Comparison of ENCODE assay signal across 1 cellular context in the genomic region with DNA sequence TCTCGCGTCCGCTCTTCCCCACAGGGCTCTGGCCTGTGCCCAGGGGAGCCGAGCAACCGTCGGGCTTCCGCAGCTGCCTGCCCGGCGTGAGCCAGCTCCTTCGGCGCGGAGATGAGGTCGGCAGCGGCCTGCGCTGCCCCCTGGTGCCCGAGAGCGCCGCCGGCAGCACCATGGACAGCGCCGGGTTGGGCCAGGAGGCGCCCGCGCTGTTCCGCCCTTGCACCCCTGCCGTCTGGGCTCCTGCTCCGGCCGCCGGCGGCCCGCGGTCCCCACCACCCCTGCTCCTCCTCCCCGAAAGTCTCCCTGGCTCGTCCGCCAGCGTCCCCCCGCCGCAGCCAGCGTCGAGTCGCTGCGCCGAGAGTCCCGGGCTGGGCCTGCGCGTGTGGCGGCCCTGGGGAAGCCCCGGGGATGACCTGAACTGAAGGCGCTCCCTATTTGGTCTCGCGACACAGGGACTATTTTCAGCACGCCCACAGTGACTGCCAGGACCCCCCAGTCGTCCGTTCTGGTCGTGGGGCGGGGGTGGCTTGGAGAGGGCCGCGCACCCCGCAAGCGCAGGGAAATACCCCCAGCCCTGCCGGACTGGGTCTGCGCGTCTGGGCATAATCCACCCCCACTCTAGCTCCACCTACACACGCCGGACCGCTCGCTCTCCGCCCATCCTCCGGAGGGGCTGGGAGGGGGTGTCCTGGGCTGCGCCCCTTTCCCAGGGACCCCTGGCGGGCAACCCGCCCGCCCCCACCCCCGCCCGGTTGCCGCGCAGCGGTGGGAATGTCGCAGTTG.
TF ChIP-seq lines count a peak whose summit lies in the region.

No MANE protein-coding gene starts in this region.

TF ChIP-seq in K562, 482 proteins besides CTCF, POLR2A, EP300 and RAD21 (continued from another document and continues in another):
- no peak for TF ChIP-seq ZNF518B (CRISPR knock-in tag; IDR thresholded peaks at IDR 0.05)
- 0 out of 2 replicates have a peak, but pooled peaks have one; percentile 29 for TF ChIP-seq ZNF830 (CRISPR knock-in tag; IDR thresholded peaks at IDR 0.05)
- peak; percentile 65; the same call in 1 of the 2 replicates for TF ChIP-seq ERF (CRISPR knock-in tag; IDR thresholded peaks at IDR 0.05)
- TF ChIP-seq REST (CRISPR knock-in tag; IDR thresholded peaks at IDR 0.05; ENCODE audit: low read depth): peak; percentile 100
- no peak for TF ChIP-seq ZNF444 (CRISPR knock-in tag; IDR thresholded peaks at IDR 0.05)
- peak in 1 of 2 experiments; percentile 94; a peak in 2 of 4 replicates for TF ChIP-seq HDAC1 (IDR thresholded peaks at IDR 0.05)
- peak; percentile 66; the same call in 1 of the 2 replicates for TF ChIP-seq KLF1 (tag; IDR thresholded peaks at IDR 0.05)
- TF ChIP-seq ZNF282 (CRISPR knock-in tag; IDR thresholded peaks at IDR 0.05): peak; percentile 95
- TF ChIP-seq SMAD4 (CRISPR knock-in tag; conservative IDR thresholded peaks at IDR 0.05): peak; percentile 90
- TF ChIP-seq ZNF12 (CRISPR knock-in tag; IDR thresholded peaks at IDR 0.05): peak; percentile 76; the same call in 1 of the 2 replicates
- TF ChIP-seq CTCFL (IDR thresholded peaks at IDR 0.05; ENCODE audit: borderline replicate concordance, insufficient read depth, low read depth, low read length, poor library complexity, severe bottlenecking): peak; percentile 77
- TF ChIP-seq CXXC5 (CRISPR knock-in tag; IDR thresholded peaks at IDR 0.05): peak; percentile 90
- peak in 1 of 2 experiments; percentile 90; a peak in 1 of 4 replicates for TF ChIP-seq ZNF639 (CRISPR knock-in tag; conservative IDR thresholded peaks at IDR 0.05 in 1 of 2, IDR thresholded peaks at IDR 0.05 in 1 of 2)
- peak; percentile 52 for TF ChIP-seq MYC (IDR thresholded peaks at IDR 0.05; ENCODE audit: low read depth, low read length)
- TF ChIP-seq MYC (CRISPR knock-in tag; IDR thresholded peaks at IDR 0.05; ENCODE audit: borderline replicate concordance, low read depth): no peak
- 0 out of 2 replicates have a peak, but pooled peaks have one; percentile 54 for TF ChIP-seq ZNF76 (CRISPR knock-in tag; IDR thresholded peaks at IDR 0.05; ENCODE audit: borderline replicate concordance)
- peak; percentile 63 for TF ChIP-seq BHLHE40 (IDR thresholded peaks at IDR 0.05; ENCODE audit: low read length)
- peak; percentile 29; the same call in 1 of the 2 replicates for TF ChIP-seq RBFOX2 (IDR thresholded peaks at IDR 0.05; ENCODE audit: low read depth, low read length)
- TF ChIP-seq FUS (optimal IDR thresholded peaks at IDR 0.05; ENCODE audit: low read depth, low read length): peak; percentile 45
- TF ChIP-seq ATF3 (IDR thresholded peaks at IDR 0.05): no peak
- TF ChIP-seq ATF3 (CRISPR knock-in tag; conservative IDR thresholded peaks at IDR 0.05): peak; percentile 88
- 0 out of 2 replicates have a peak, but pooled peaks have one; percentile 48 for TF ChIP-seq ZNF165 (CRISPR knock-in tag; IDR thresholded peaks at IDR 0.05; ENCODE audit: borderline replicate concordance)
- TF ChIP-seq ZNF644 (tag; IDR thresholded peaks at IDR 0.05; ENCODE audit: low read depth): 0 out of 2 replicates have a peak, but pooled peaks have one; percentile 42
- peak in 1 of 2 experiments; percentile 36; a peak in 1 of 4 replicates for TF ChIP-seq KDM1A (IDR thresholded peaks at IDR 0.05)
- 0 out of 2 replicates have a peak, but pooled peaks have one; percentile 29 for TF ChIP-seq RBM15 (IDR thresholded peaks at IDR 0.05; ENCODE audit: insufficient read depth, low read length)
- no peak for TF ChIP-seq ZNF407 (IDR thresholded peaks at IDR 0.05; ENCODE audit: low read depth)
- no peak for TF ChIP-seq KLF10 (CRISPR knock-in tag; IDR thresholded peaks at IDR 0.05)
- TF ChIP-seq HBP1 (CRISPR knock-in tag; IDR thresholded peaks at IDR 0.05): 0 out of 2 replicates have a peak, but pooled peaks have one; percentile 10
- TF ChIP-seq ARID1B (IDR thresholded peaks at IDR 0.05): no peak
- peak; percentile 52 for TF ChIP-seq JUND (IDR thresholded peaks at IDR 0.05; ENCODE audit: borderline replicate concordance, low read depth, low read length)
- TF ChIP-seq JUND (tag; IDR thresholded peaks at IDR 0.05; ENCODE audit: borderline replicate concordance, low read depth, low read length): no peak; the same call in 2 of the 3 replicates
